In genomic region chr18:3906072-3906471, GRCh38 we compare ENCODE assay signal across 21 cellular contexts.
DNase-seq lines count a peak whose midpoint lies in the region; ATAC-seq, FAIRE-seq and TF ChIP-seq lines count a peak whose summit lies in the region.
"Had no signal": no experiment of that assay in that cellular context is flagged by ENCODE, and none has a peak within 500 bp of the region (broad histone marks: within the 10 kb centered on the region; RNA-seq: fewer than 3 reads in every experiment).

No MANE protein-coding gene starts in this region.

- no peak for TF ChIP-seq POLR2A in GM12892 (IDR thresholded peaks at IDR 0.05; ENCODE audit: low read depth, low read length)

- TF ChIP-seq CTCF in GM10248 (IDR thresholded peaks at IDR 0.05; ENCODE audit: control extremely low read depth, extremely low read depth, low read depth, missing control alignments), result no peak

- CTCF ChIA-PET in GM10248 (lab: Yijun Ruan, JAX), result interaction anchor here (1.0 to 1.5 kb wide), 2 partner anchors 15 to 52 kb away, joined by 3 read pairs; no protein-coding TSS in a partner anchor

- ATAC-seq in GM19438 (IDR thresholded peaks at IDR 0.05; ENCODE audit: low read depth, unreplicated experiment), result peak; percentile 86
- no peak for ATAC-seq in HG03520 (IDR thresholded peaks at IDR 0.05; ENCODE audit: unreplicated experiment)
- ATAC-seq: activated CD4-positive, alpha-beta T cell treated with anti-CD3 and anti-CD28 coated beads for 36 hours; T-cell had no signal

- POLR2A ChIA-PET in GM10248 (lab: Yijun Ruan, JAX), result no interaction called here

- DNase-seq in GM10248 (ENCODE audit: extremely low spot score), result peak; percentile 27
- DNase-seq in MV-4-11 (lab: John Stamatoyannopoulos, UW), result peak; percentile 39
- peak; percentile 44 for DNase-seq in glomerular visceral epithelial cell (ENCODE audit: extremely low spot score)
- DNase-seq in GM12892 (ENCODE audit: insufficient read length), result no peak
- no peak for DNase-seq in NCI-H146 treated with DMSO at 0.1 percent for 48 hours (lab: John Stamatoyannopoulos, UW; ENCODE audit: unreplicated experiment)
- DNase-seq in NCI-H1694 (lab: John Stamatoyannopoulos, UW), result no peak
- DNase-seq: activated CD4-positive, alpha-beta T cell treated with anti-CD3 and anti-CD28 coated beads for 36 hours; activated naive CD8-positive, alpha-beta T cell treated with anti-CD3 and anti-CD28 coated beads, Interleukin-2, amount 10 ng/mL, durations not matched to agents 7 days and 5 days; cortex of kidney; HCEC 1CT; KG1; left ventricle myocardium inferior; NCI-H1048; NCI-H510A treated with DMSO at 0.1 percent for 48 hours; nephron progenitor cell; Right ventricle myocardium superior; stimulated activated CD4-positive, alpha-beta T cell treated with anti-CD3 and anti-CD28 coated beads, Interleukin-1b, Interleukin-23, amount 100 ng/mL, for 48 hours; stimulated activated naive CD4-positive, alpha-beta T cell; T-cell had no signal

- no peak for FAIRE-seq in GM12892 (lab: Jason Lieb, UNC)

Comparison
In these comparisons a context has a peak if more than half of its experiments do, and no peak if none do; other contexts are left out.
1. DNase-seq: peak in GM10248 (single experiment), MV-4-11 (single experiment) and glomerular visceral epithelial cell (single experiment); none in GM12892 (single experiment), NCI-H146 treated with DMSO at 0.1 percent for 48 hours (single experiment) and NCI-H1694 (single experiment).